In the genomic region with DNA sequence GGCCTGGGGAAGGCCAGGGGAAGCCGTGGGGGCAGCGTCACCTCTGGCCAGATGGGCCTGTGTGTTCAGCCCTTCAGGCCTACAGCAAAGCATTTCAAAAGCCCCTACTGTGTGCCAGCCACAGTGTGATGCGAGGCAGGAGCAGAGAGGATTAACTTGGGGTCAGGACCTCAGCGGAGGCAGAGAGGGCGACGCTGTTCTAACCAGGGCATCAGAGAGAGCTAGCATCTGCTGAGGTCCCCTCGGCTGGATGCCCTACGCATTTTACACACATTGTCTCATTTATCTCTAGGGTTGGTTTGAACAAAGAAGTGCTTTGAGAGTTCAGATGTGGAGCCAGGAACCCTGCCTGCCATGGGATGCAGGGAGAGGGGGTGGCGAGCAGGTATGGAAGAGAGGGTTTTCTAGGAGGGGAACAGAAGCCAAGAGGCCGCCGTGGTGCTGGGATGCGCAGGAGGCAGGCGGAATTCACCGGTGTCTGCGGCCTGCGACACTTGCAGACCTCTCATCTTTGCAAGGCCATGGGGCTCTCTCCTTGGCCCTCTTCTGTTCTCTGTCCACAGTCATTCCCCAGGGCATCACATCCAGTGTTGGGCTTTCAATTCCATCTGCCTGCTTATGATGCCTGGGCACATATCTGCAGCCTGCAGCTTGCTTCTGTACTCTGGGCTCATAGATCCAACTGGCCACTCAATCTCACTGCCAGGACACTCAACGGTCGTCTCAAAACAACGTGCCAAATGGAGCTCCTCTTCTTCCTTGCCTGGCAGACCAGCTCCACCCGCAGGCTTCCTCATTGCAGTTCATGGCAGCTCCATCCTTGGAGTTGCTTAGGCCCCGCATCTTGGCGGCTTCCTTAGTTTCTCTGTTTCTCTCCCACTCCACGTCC, we compare ENCODE assay signal across 1 cellular context.
A peak's percentile ranks its signal among the peaks of the same experiment; 100 is the strongest.
TF ChIP-seq lines count a peak whose summit lies in the region.

No MANE protein-coding gene starts in this region.

TF ChIP-seq in HepG2, 621 proteins besides CTCF, POLR2A, EP300 and RAD21 (continued from another document and continues in another):
- TF ChIP-seq, protein P1, sequence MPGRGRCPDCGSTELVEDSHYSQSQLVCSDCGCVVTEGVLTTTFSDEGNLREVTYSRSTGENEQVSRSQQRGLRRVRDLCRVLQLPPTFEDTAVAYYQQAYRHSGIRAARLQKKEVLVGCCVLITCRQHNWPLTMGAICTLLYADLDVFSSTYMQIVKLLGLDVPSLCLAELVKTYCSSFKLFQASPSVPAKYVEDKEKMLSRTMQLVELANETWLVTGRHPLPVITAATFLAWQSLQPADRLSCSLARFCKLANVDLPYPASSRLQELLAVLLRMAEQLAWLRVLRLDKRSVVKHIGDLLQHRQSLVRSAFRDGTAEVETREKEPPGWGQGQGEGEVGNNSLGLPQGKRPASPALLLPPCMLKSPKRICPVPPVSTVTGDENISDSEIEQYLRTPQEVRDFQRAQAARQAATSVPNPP (CRISPR knock-in tag; IDR thresholded peaks at IDR 0.05): no peak
- TF ChIP-seq ZFP82 (CRISPR knock-in tag; IDR thresholded peaks at IDR 0.05; ENCODE audit: borderline replicate concordance): no peak
- TF ChIP-seq DMAP1 (CRISPR knock-in tag; IDR thresholded peaks at IDR 0.05): no peak
- TF ChIP-seq, protein P2, sequence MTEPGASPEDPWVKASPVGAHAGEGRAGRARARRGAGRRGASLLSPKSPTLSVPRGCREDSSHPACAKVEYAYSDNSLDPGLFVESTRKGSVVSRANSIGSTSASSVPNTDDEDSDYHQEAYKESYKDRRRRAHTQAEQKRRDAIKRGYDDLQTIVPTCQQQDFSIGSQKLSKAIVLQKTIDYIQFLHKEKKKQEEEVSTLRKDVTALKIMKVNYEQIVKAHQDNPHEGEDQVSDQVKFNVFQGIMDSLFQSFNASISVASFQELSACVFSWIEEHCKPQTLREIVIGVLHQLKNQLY (CRISPR knock-in tag; IDR thresholded peaks at IDR 0.05): no peak
- no peak for TF ChIP-seq SALL2 (CRISPR knock-in tag; IDR thresholded peaks at IDR 0.05)
- no peak for TF ChIP-seq SMAD1 (CRISPR knock-in tag; IDR thresholded peaks at IDR 0.05; ENCODE audit: borderline replicate concordance, low read depth)
- TF ChIP-seq NFKBIZ (CRISPR knock-in tag; IDR thresholded peaks at IDR 0.05): no peak
- no peak for TF ChIP-seq MIER3 (CRISPR knock-in tag; IDR thresholded peaks at IDR 0.05; ENCODE audit: borderline replicate concordance)
- 0 out of 2 replicates have a peak, but pooled peaks have one; percentile 16 for TF ChIP-seq RXRB (CRISPR knock-in tag; IDR thresholded peaks at IDR 0.05; ENCODE audit: borderline replicate concordance)
- TF ChIP-seq CHD2 (IDR thresholded peaks at IDR 0.05; ENCODE audit: low read depth, low read length): no peak
- no peak for TF ChIP-seq AKAP8 (CRISPR knock-in tag; IDR thresholded peaks at IDR 0.05)
- TF ChIP-seq, protein P3, sequence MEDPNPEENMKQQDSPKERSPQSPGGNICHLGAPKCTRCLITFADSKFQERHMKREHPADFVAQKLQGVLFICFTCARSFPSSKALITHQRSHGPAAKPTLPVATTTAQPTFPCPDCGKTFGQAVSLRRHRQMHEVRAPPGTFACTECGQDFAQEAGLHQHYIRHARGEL (CRISPR knock-in tag; IDR thresholded peaks at IDR 0.05): no peak
- TF ChIP-seq ZBTB20 (CRISPR knock-in tag; IDR thresholded peaks at IDR 0.05; ENCODE audit: borderline replicate concordance, low read depth): no peak
- no peak for TF ChIP-seq HNRNPLL (IDR thresholded peaks at IDR 0.05; ENCODE audit: low read depth, low read length, poor library complexity, severe bottlenecking)
- TF ChIP-seq ZFP41 (CRISPR knock-in tag; IDR thresholded peaks at IDR 0.05; ENCODE audit: borderline replicate concordance): no peak
- TF ChIP-seq, protein P4, sequence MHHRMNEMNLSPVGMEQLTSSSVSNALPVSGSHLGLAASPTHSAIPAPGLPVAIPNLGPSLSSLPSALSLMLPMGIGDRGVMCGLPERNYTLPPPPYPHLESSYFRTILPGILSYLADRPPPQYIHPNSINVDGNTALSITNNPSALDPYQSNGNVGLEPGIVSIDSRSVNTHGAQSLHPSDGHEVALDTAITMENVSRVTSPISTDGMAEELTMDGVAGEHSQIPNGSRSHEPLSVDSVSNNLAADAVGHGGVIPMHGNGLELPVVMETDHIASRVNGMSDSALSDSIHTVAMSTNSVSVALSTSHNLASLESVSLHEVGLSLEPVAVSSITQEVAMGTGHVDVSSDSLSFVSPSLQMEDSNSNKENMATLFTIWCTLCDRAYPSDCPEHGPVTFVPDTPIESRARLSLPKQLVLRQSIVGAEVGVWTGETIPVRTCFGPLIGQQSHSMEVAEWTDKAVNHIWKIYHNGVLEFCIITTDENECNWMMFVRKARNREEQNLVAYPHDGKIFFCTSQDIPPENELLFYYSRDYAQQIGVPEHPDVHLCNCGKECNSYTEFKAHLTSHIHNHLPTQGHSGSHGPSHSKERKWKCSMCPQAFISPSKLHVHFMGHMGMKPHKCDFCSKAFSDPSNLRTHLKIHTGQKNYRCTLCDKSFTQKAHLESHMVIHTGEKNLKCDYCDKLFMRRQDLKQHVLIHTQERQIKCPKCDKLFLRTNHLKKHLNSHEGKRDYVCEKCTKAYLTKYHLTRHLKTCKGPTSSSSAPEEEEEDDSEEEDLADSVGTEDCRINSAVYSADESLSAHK (CRISPR knock-in tag; IDR thresholded peaks at IDR 0.05; ENCODE audit: borderline replicate concordance): no peak
- TF ChIP-seq ZNF83 (CRISPR knock-in tag; IDR thresholded peaks at IDR 0.05; ENCODE audit: borderline replicate concordance): no peak
- no peak for TF ChIP-seq ZNF678 (CRISPR knock-in tag; IDR thresholded peaks at IDR 0.05)
- TF ChIP-seq TBX3 (IDR thresholded peaks at IDR 0.05; ENCODE audit: borderline replicate concordance): no peak
- no peak for TF ChIP-seq MYNN (CRISPR knock-in tag; IDR thresholded peaks at IDR 0.05; ENCODE audit: low read depth)
- no peak for TF ChIP-seq GFI1 (CRISPR knock-in tag; IDR thresholded peaks at IDR 0.05; ENCODE audit: borderline replicate concordance)
- no peak; the same call in 1 of the 2 replicates for TF ChIP-seq PHF8 (CRISPR knock-in tag; IDR thresholded peaks at IDR 0.05)
- TF ChIP-seq ZNF205 (CRISPR knock-in tag; IDR thresholded peaks at IDR 0.05): no peak
- no peak for TF ChIP-seq STAT5B (CRISPR knock-in tag; IDR thresholded peaks at IDR 0.05)
- TF ChIP-seq, protein P5, sequence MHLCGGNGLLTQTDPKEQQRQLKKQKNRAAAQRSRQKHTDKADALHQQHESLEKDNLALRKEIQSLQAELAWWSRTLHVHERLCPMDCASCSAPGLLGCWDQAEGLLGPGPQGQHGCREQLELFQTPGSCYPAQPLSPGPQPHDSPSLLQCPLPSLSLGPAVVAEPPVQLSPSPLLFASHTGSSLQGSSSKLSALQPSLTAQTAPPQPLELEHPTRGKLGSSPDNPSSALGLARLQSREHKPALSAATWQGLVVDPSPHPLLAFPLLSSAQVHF (CRISPR knock-in tag; IDR thresholded peaks at IDR 0.05): no peak
- TF ChIP-seq ZNF343 (CRISPR knock-in tag; IDR thresholded peaks at IDR 0.05): no peak
- TF ChIP-seq MZF1 (CRISPR knock-in tag; IDR thresholded peaks at IDR 0.05; ENCODE audit: borderline replicate concordance): no peak
- TF ChIP-seq ZNF883 (CRISPR knock-in tag; IDR thresholded peaks at IDR 0.05; ENCODE audit: not compliant biosample characterization): no peak
- no peak for TF ChIP-seq MED1 (CRISPR knock-in tag; IDR thresholded peaks at IDR 0.05)
- TF ChIP-seq, protein P6, sequence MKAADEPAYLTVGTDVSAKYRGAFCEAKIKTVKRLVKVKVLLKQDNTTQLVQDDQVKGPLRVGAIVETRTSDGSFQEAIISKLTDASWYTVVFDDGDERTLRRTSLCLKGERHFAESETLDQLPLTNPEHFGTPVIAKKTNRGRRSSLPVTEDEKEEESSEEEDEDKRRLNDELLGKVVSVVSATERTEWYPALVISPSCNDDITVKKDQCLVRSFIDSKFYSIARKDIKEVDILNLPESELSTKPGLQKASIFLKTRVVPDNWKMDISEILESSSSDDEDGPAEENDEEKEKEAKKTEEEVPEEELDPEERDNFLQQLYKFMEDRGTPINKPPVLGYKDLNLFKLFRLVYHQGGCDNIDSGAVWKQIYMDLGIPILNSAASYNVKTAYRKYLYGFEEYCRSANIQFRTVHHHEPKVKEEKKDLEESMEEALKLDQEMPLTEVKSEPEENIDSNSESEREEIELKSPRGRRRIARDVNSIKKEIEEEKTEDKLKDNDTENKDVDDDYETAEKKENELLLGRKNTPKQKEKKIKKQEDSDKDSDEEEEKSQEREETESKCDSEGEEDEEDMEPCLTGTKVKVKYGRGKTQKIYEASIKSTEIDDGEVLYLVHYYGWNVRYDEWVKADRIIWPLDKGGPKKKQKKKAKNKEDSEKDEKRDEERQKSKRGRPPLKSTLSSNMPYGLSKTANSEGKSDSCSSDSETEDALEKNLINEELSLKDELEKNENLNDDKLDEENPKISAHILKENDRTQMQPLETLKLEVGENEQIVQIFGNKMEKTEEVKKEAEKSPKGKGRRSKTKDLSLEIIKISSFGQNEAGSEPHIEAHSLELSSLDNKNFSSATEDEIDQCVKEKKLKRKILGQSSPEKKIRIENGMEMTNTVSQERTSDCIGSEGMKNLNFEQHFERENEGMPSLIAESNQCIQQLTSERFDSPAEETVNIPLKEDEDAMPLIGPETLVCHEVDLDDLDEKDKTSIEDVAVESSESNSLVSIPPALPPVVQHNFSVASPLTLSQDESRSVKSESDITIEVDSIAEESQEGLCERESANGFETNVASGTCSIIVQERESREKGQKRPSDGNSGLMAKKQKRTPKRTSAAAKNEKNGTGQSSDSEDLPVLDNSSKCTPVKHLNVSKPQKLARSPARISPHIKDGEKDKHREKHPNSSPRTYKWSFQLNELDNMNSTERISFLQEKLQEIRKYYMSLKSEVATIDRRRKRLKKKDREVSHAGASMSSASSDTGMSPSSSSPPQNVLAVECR (CRISPR knock-in tag; IDR thresholded peaks at IDR 0.05; ENCODE audit: borderline replicate concordance): 0 out of 2 replicates have a peak, but pooled peaks have one; percentile 29
- no peak for TF ChIP-seq ZEB1 (IDR thresholded peaks at IDR 0.05; ENCODE audit: insufficient replicate concordance, low read depth)
- TF ChIP-seq MEF2D (CRISPR knock-in tag; IDR thresholded peaks at IDR 0.05): no peak
- TF ChIP-seq BORCS8-MEF2B (CRISPR knock-in tag; IDR thresholded peaks at IDR 0.05): peak; percentile 63; the same call in 1 of the 2 replicates
- TF ChIP-seq, protein P7, sequence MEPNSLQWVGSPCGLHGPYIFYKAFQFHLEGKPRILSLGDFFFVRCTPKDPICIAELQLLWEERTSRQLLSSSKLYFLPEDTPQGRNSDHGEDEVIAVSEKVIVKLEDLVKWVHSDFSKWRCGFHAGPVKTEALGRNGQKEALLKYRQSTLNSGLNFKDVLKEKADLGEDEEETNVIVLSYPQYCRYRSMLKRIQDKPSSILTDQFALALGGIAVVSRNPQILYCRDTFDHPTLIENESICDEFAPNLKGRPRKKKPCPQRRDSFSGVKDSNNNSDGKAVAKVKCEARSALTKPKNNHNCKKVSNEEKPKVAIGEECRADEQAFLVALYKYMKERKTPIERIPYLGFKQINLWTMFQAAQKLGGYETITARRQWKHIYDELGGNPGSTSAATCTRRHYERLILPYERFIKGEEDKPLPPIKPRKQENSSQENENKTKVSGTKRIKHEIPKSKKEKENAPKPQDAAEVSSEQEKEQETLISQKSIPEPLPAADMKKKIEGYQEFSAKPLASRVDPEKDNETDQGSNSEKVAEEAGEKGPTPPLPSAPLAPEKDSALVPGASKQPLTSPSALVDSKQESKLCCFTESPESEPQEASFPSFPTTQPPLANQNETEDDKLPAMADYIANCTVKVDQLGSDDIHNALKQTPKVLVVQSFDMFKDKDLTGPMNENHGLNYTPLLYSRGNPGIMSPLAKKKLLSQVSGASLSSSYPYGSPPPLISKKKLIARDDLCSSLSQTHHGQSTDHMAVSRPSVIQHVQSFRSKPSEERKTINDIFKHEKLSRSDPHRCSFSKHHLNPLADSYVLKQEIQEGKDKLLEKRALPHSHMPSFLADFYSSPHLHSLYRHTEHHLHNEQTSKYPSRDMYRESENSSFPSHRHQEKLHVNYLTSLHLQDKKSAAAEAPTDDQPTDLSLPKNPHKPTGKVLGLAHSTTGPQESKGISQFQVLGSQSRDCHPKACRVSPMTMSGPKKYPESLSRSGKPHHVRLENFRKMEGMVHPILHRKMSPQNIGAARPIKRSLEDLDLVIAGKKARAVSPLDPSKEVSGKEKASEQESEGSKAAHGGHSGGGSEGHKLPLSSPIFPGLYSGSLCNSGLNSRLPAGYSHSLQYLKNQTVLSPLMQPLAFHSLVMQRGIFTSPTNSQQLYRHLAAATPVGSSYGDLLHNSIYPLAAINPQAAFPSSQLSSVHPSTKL (CRISPR knock-in tag; IDR thresholded peaks at IDR 0.05): no peak
- peak; percentile 32 for TF ChIP-seq SRSF1 (optimal IDR thresholded peaks at IDR 0.05; ENCODE audit: low read depth, low read length)
- no peak for TF ChIP-seq PHF21A (CRISPR knock-in tag; IDR thresholded peaks at IDR 0.05)
- no peak for TF ChIP-seq TEAD3 (CRISPR knock-in tag; optimal IDR thresholded peaks at IDR 0.05; ENCODE audit: borderline replicate concordance)
- 0 out of 2 replicates have a peak, but pooled peaks have one; percentile 6 for TF ChIP-seq FOXA3 (CRISPR knock-in tag; IDR thresholded peaks at IDR 0.05)
- TF ChIP-seq RFXANK (CRISPR knock-in tag; IDR thresholded peaks at IDR 0.05): no peak
- peak; percentile 36 for TF ChIP-seq HOXA3 (CRISPR knock-in tag; IDR thresholded peaks at IDR 0.05)
- TF ChIP-seq NONO (IDR thresholded peaks at IDR 0.05): no peak
- TF ChIP-seq NONO (CRISPR knock-in tag; conservative IDR thresholded peaks at IDR 0.05): no peak
- no peak for TF ChIP-seq MEIS1 (CRISPR knock-in tag; IDR thresholded peaks at IDR 0.05; ENCODE audit: borderline replicate concordance)
- TF ChIP-seq CBFB (CRISPR knock-in tag; IDR thresholded peaks at IDR 0.05): no peak
- TF ChIP-seq, protein P8, sequence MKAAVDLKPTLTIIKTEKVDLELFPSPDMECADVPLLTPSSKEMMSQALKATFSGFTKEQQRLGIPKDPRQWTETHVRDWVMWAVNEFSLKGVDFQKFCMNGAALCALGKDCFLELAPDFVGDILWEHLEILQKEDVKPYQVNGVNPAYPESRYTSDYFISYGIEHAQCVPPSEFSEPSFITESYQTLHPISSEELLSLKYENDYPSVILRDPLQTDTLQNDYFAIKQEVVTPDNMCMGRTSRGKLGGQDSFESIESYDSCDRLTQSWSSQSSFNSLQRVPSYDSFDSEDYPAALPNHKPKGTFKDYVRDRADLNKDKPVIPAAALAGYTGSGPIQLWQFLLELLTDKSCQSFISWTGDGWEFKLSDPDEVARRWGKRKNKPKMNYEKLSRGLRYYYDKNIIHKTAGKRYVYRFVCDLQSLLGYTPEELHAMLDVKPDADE (CRISPR knock-in tag; IDR thresholded peaks at IDR 0.05): no peak
- no peak for TF ChIP-seq CCDC6 (CRISPR knock-in tag; IDR thresholded peaks at IDR 0.05)
- no peak for TF ChIP-seq HMG20B (CRISPR knock-in tag; conservative IDR thresholded peaks at IDR 0.05)
- TF ChIP-seq, protein P9, sequence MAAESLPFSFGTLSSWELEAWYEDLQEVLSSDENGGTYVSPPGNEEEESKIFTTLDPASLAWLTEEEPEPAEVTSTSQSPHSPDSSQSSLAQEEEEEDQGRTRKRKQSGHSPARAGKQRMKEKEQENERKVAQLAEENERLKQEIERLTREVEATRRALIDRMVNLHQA (CRISPR knock-in tag; IDR thresholded peaks at IDR 0.05): no peak
- TF ChIP-seq, protein P10, sequence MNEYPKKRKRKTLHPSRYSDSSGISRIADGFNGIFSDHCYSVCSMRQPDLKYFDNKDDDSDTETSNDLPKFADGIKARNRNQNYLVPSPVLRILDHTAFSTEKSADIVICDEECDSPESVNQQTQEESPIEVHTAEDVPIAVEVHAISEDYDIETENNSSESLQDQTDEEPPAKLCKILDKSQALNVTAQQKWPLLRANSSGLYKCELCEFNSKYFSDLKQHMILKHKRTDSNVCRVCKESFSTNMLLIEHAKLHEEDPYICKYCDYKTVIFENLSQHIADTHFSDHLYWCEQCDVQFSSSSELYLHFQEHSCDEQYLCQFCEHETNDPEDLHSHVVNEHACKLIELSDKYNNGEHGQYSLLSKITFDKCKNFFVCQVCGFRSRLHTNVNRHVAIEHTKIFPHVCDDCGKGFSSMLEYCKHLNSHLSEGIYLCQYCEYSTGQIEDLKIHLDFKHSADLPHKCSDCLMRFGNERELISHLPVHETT (CRISPR knock-in tag; conservative IDR thresholded peaks at IDR 0.05): no peak
